In genomic region chr9:81613002-81613750, GRCh38 we compare ENCODE assay signal across 8 cellular contexts.
DNase-seq lines count a peak whose midpoint lies in the region; ATAC-seq and TF ChIP-seq lines count a peak whose summit lies in the region.

No MANE protein-coding gene starts in this region.

- H3K36me3 Mint-ChIP-seq in chondrocyte (ENCODE audit: low read depth): peaks cover 2% of the 10 kb centered on the region

- no peaks in the 10 kb centered on the region for H3K27me3 Mint-ChIP-seq in chondrocyte (ENCODE audit: low read depth)

- no peak for ATAC-seq in HG03457 (IDR thresholded peaks at IDR 0.05; ENCODE audit: unreplicated experiment)

- H3K9me3 Mint-ChIP-seq in chondrocyte (ENCODE audit: low read depth): no peaks in the 10 kb centered on the region

- H3K4me3 Mint-ChIP-seq in chondrocyte (ENCODE audit: unreplicated experiment): peak overlapping the region; percentile 37

- H3K4me3 ChIP-seq in skeletal muscle cell (ENCODE audit: low read depth, low read length): no peak overlapping the region

- DNase-seq in GM04503 (ENCODE audit: low read depth) (peak; percentile 47), chondrocyte (ENCODE audit: low spot score) (no peak), iris pigment epithelial cell (ENCODE audit: low read depth) (peak; percentile 89), skeletal muscle cell (ENCODE audit: low read depth) (peak; percentile 68), putamen (ENCODE audit: low spot score) (no peak), NCI-H82 treated with DMSO at 0.1 percent for 48 hours (lab: John Stamatoyannopoulos, UW; ENCODE audit: unreplicated experiment) (no peak)
- no peak for DNase-seq in stimulated activated CD4-positive, alpha-beta T cell treated with anti-CD3 and anti-CD28 coated beads, Interleukin-2, amount 100 ng/mL, for 48 hours

- TF ChIP-seq CTCF in chondrocyte (IDR thresholded peaks at IDR 0.05): no peak

- peak overlapping the region; percentile 83 for H3K27ac Mint-ChIP-seq in chondrocyte (ENCODE audit: unreplicated experiment)

- H3K4me1 Mint-ChIP-seq in chondrocyte (ENCODE audit: low read depth): peaks cover 54% of the 10 kb centered on the region

Comparison
In these comparisons a context has a peak if more than half of its experiments do, and no peak if none do; other contexts are left out.
1. DNase-seq: peak in GM04503 (single experiment), iris pigment epithelial cell (single experiment) and skeletal muscle cell (single experiment); none in chondrocyte (single experiment), putamen (single experiment), NCI-H82 treated with DMSO at 0.1 percent for 48 hours (single experiment) and stimulated activated CD4-positive, alpha-beta T cell treated with anti-CD3 and anti-CD28 coated beads, Interleukin-2, amount 100 ng/mL, for 48 hours (0 of 2).